Comparison of ENCODE assay signal across 31 cellular contexts in the genomic region with DNA sequence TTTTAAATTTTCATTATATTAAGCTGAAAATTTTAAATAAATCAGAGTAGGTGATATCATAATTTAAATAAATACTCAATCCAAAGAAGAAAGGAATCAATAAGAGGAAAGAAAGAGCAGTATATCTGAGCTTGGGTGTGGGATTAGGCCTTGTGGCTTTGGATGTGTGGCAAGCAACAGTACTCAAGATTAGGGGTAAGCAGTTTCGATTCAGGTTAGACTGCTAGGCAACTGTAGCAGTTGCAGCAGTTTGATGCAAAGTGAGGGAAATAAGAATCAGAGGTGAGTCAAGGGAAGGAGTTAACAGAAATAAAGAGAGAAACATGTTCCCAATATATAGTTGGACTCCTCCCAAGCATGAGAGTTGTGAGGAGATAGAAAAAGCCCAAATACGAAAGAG.
"Had no signal": no experiment of that assay in that cellular context is flagged by ENCODE, and none has a peak within 500 bp of the region (broad histone marks: within the 10 kb centered on the region; RNA-seq: fewer than 3 reads in every experiment).

No MANE protein-coding gene starts in this region.

- H3K4me3 ChIP-seq: adrenal gland, ascending aorta, body of pancreas, breast epithelium, cardiac muscle cell had no signal

- ATAC-seq: activated naive CD4-positive, alpha-beta T cell treated with anti-CD3 and anti-CD28 coated beads, Interleukin-2, amount 50 U/mL, for 72 hours; activated naive CD8-positive, alpha-beta T cell treated with anti-CD3 and anti-CD28 coated beads, Interleukin-2, amount 50 U/mL, for 24 hours; activated T-cell treated with anti-CD3 and anti-CD28 coated beads, Interleukin-2, amount 50 U/mL, for 4 hours; activated T-cell treated with anti-CD3 and anti-CD28 coated beads, Interleukin-2, amount 50 U/mL, for 72 hours; activated T-helper 17 cell treated with anti-CD3 and anti-CD28 coated beads, Interleukin-2, amount 50 U/mL, for 72 hours; body of pancreas had no signal

- DNase-seq: activated effector memory CD4-positive, alpha-beta T cell treated with anti-CD3 and anti-CD28 coated beads, Interleukin-2, amount 50 U/mL, for 16 hours; activated effector memory CD4-positive, alpha-beta T cell treated with Interleukin-2 at 50 U/mL for 16 hours; activated gamma-delta T cell; activated gamma-delta T cell treated with Interleukin-2 at 50 U/mL for 16 hours; activated naive CD4-positive, alpha-beta T cell; activated naive CD4-positive, alpha-beta T cell treated with anti-CD3 and anti-CD28 coated beads for 36 hours; activated naive CD4-positive, alpha-beta T cell treated with anti-CD3 and anti-CD28 coated beads, Interleukin-2, amount 10 ng/mL, durations not matched to agents 7 days and 5 days; activated naive CD4-positive, alpha-beta T cell treated with anti-CD3 and anti-CD28 coated beads, Interleukin-2, amount 50 U/mL, for 16 hours; activated naive CD4-positive, alpha-beta T cell treated with Interleukin-2 at 50 U/mL for 16 hours; activated naive CD8-positive, alpha-beta T cell treated with anti-CD3 and anti-CD28 coated beads for 36 hours; activated naive CD8-positive, alpha-beta T cell treated with anti-CD3 and anti-CD28 coated beads, Interleukin-2, amount 10 ng/mL, durations not matched to agents 7 days and 5 days; activated naive CD8-positive, alpha-beta T cell treated with anti-CD3 and anti-CD28 coated beads, Interleukin-2, amount 50 U/mL, for 24 hours; activated T-cell treated with anti-CD3 and anti-CD28 coated beads, Interleukin-2, amount 50 U/mL, for 24 hours; activated T-cell treated with anti-CD3 and anti-CD28 coated beads, Interleukin-2, amount 50 U/mL, for 4 hours; activated T-cell treated with anti-CD3 and anti-CD28 coated beads, Interleukin-2, amount 50 U/mL, for 48 hours; activated T-cell treated with anti-CD3 and anti-CD28 coated beads, Interleukin-2, amount 50 U/mL, for 72 hours; adrenal gland; amniotic stem cell; amygdala; anterior cingulate cortex; aorta; body of pancreas; brain microvascular endothelial cell; caudate nucleus; central memory CD4-positive, alpha-beta T cell; cerebellar nuclear complex had no signal

- H3K27ac ChIP-seq: adrenal gland, ascending aorta, body of pancreas, brain microvascular endothelial cell, breast epithelium, cardiac muscle cell had no signal

- H3K27me3 ChIP-seq: adrenal gland, ascending aorta, body of pancreas, brain microvascular endothelial cell, cardiac muscle cell had no signal

- H3K36me3 ChIP-seq: adrenal gland, ascending aorta, brain microvascular endothelial cell, breast epithelium, cardiac muscle cell had no signal

- H3K4me1 ChIP-seq: adrenal gland, ascending aorta, body of pancreas, breast epithelium had no signal

- H3K9me3 ChIP-seq: adrenal gland, ascending aorta, body of pancreas, breast epithelium had no signal
